1 cellular context compared by ENCODE assay signal in genomic region chr10:101008823-101009423, GRCh38.
A peak's percentile ranks its signal among the peaks of the same experiment; 100 is the strongest.
TF ChIP-seq lines count a peak whose summit lies in the region.

No MANE protein-coding gene starts in this region.

TF ChIP-seq in HepG2, 621 proteins besides CTCF, POLR2A, EP300 and RAD21 (continues in another document):
- TF ChIP-seq TIGD3 (CRISPR knock-in tag; IDR thresholded peaks at IDR 0.05; ENCODE audit: borderline replicate concordance) (no peak), MXI1 (IDR thresholded peaks at IDR 0.05; ENCODE audit: borderline replicate concordance, low read depth, low read length) (no peak), TEF (CRISPR knock-in tag; IDR thresholded peaks at IDR 0.05) (no peak), NFRKB (IDR thresholded peaks at IDR 0.05) (no peak), FOXO1 (CRISPR knock-in tag; IDR thresholded peaks at IDR 0.05) (no peak), HNF4A (CRISPR knock-in tag; IDR thresholded peaks at IDR 0.05) (peak; percentile 31), ZKSCAN5 (CRISPR knock-in tag; IDR thresholded peaks at IDR 0.05) (peak; percentile 81; the same call in 1 of the 2 replicates), PPARG (CRISPR knock-in tag; conservative IDR thresholded peaks at IDR 0.05) (0 out of 2 replicates have a peak, but pooled peaks have one; percentile 20), EEA1 (CRISPR knock-in tag; IDR thresholded peaks at IDR 0.05; ENCODE audit: borderline replicate concordance) (no peak), NFYC (CRISPR knock-in tag; IDR thresholded peaks at IDR 0.05) (no peak), ZNF891 (CRISPR knock-in tag; IDR thresholded peaks at IDR 0.05) (peak; percentile 67), TSC22D2 (CRISPR knock-in tag; IDR thresholded peaks at IDR 0.05; ENCODE audit: borderline replicate concordance) (no peak), ZNF577 (CRISPR knock-in tag; IDR thresholded peaks at IDR 0.05; ENCODE audit: borderline replicate concordance, low read depth) (no peak), SP140L (CRISPR knock-in tag; IDR thresholded peaks at IDR 0.05; ENCODE audit: borderline replicate concordance) (no peak), POLR2AphosphoS2 (IDR thresholded peaks at IDR 0.05; ENCODE audit: low read depth, low read length) (no peak), ZNF343 (CRISPR knock-in tag; IDR thresholded peaks at IDR 0.05) (no peak), ZNF672 (CRISPR knock-in tag; IDR thresholded peaks at IDR 0.05) (no peak), ZNF605 (CRISPR knock-in tag; IDR thresholded peaks at IDR 0.05) (0 out of 2 replicates have a peak, but pooled peaks have one; percentile 17), POLR2G (IDR thresholded peaks at IDR 0.05; ENCODE audit: low read depth, low read length) (no peak), ZNF574 (CRISPR knock-in tag; IDR thresholded peaks at IDR 0.05) (peak; percentile 31; the same call in 1 of the 2 replicates), ZNF451 (CRISPR knock-in tag; IDR thresholded peaks at IDR 0.05) (no peak), MED8 (CRISPR knock-in tag; IDR thresholded peaks at IDR 0.05; ENCODE audit: insufficient replicate concordance) (peak; percentile 71), ZFY (CRISPR knock-in tag; IDR thresholded peaks at IDR 0.05) (peak; percentile 26; the same call in 1 of the 2 replicates), ZNF850 (CRISPR knock-in tag; conservative IDR thresholded peaks at IDR 0.05) (no peak), PITX1 (CRISPR knock-in tag; IDR thresholded peaks at IDR 0.05) (no peak; the same call in 1 of the 2 replicates), THAP11 (CRISPR knock-in tag; IDR thresholded peaks at IDR 0.05) (no peak; the same call in 1 of the 2 replicates), RBFOX2 (IDR thresholded peaks at IDR 0.05; ENCODE audit: low read depth, low read length) (no peak), RFXAP (CRISPR knock-in tag; IDR thresholded peaks at IDR 0.05; ENCODE audit: borderline replicate concordance) (peak; percentile 73; the same call in 1 of the 2 replicates), MLXIP (CRISPR knock-in tag; IDR thresholded peaks at IDR 0.05; ENCODE audit: borderline replicate concordance) (no peak), HMG20A (CRISPR knock-in tag; IDR thresholded peaks at IDR 0.05; ENCODE audit: borderline replicate concordance) (no peak), CC2D1A (CRISPR knock-in tag; IDR thresholded peaks at IDR 0.05) (no peak), KLF15 (CRISPR knock-in tag; IDR thresholded peaks at IDR 0.05; ENCODE audit: borderline replicate concordance) (no peak), SNAPC4 (CRISPR knock-in tag; IDR thresholded peaks at IDR 0.05) (0 out of 2 replicates have a peak, but pooled peaks have one; percentile 41), AGO2 (optimal IDR thresholded peaks at IDR 0.05; ENCODE audit: low read depth, low read length) (peak; percentile 5), ZNF329 (CRISPR knock-in tag; IDR thresholded peaks at IDR 0.05; ENCODE audit: low read depth) (no peak), TARDBP (CRISPR knock-in tag; IDR thresholded peaks at IDR 0.05) (no peak), CBX1 (IDR thresholded peaks at IDR 0.05; ENCODE audit: low read depth) (peak; percentile 33), PAF1 (CRISPR knock-in tag; IDR thresholded peaks at IDR 0.05) (no peak), FOSL2 (CRISPR knock-in tag; IDR thresholded peaks at IDR 0.05) (peak; percentile 44), ZNF709 (CRISPR knock-in tag; IDR thresholded peaks at IDR 0.05) (no peak), SSRP1 (CRISPR knock-in tag; IDR thresholded peaks at IDR 0.05) (no peak), ZNF383 (CRISPR knock-in tag; IDR thresholded peaks at IDR 0.05; ENCODE audit: borderline replicate concordance) (no peak), NFIC (IDR thresholded peaks at IDR 0.05; ENCODE audit: low read length) (no peak), PHB2 (IDR thresholded peaks at IDR 0.05; ENCODE audit: partially characterized antibody) (no peak), XRCC5 (optimal IDR thresholded peaks at IDR 0.05; ENCODE audit: low read length) (peak; percentile 65), ZNF687 (CRISPR knock-in tag; IDR thresholded peaks at IDR 0.05) (peak; percentile 80), KDM2A (CRISPR knock-in tag; IDR thresholded peaks at IDR 0.05; ENCODE audit: borderline replicate concordance, low read depth) (peak; percentile 61; the same call in 1 of the 2 replicates), DRAP1 (CRISPR knock-in tag; IDR thresholded peaks at IDR 0.05) (no peak), ZNF839 (CRISPR knock-in tag; IDR thresholded peaks at IDR 0.05; ENCODE audit: borderline replicate concordance) (no peak), ZMAT3 (CRISPR knock-in tag; conservative IDR thresholded peaks at IDR 0.05) (no peak), ZNF326 (CRISPR knock-in tag; IDR thresholded peaks at IDR 0.05; ENCODE audit: borderline replicate concordance) (no peak), NFYB (CRISPR knock-in tag; IDR thresholded peaks at IDR 0.05) (no peak)
